20 cellular contexts compared by ENCODE assay signal in genomic region chr16:65327346-65327745, GRCh38.
DNase-seq lines count a peak whose midpoint lies in the region; ATAC-seq and TF ChIP-seq lines count a peak whose summit lies in the region.
"Had no signal": no experiment of that assay in that cellular context is flagged by ENCODE, and none has a peak within 500 bp of the region (broad histone marks: within the 10 kb centered on the region; RNA-seq: fewer than 3 reads in every experiment).

No MANE protein-coding gene starts in this region.

- no peaks in the 10 kb centered on the region for H3K27me3 ChIP-seq in right atrium auricular region
- H3K27me3 ChIP-seq: BLaER1 treated with 17β-estradiol and CSF1 and Interleukin-3, amounts not matched to agents 10 nM and 100 nM had no signal

- peak; percentile 33 for DNase-seq in left cardiac atrium
- DNase-seq in right atrium auricular region (ENCODE audit: low spot score): no peak
- DNase-seq in EH (ENCODE audit: low read depth): peak; percentile 52
- peak; percentile 63 for DNase-seq in M059J (ENCODE audit: low read depth)
- DNase-seq in NOMO-1 (lab: John Stamatoyannopoulos, UW; ENCODE audit: unreplicated experiment in 2 of 2): no peak
- no peak for DNase-seq in NCI-H187 (lab: John Stamatoyannopoulos, UW)
- DNase-seq: AML-193; CD4-positive, alpha-beta T cell; CD8-positive, alpha-beta memory T cell; COR-L47; DMS 273 treated with DMSO at 0.1 percent for 48 hours; DMS153; DMS53; DMS79; DND-41; GF-D8 had no signal

- no peak overlapping the region for H3K27ac ChIP-seq in right atrium auricular region
- H3K27ac ChIP-seq: 22Rv1; A549; BLaER1 treated with 17β-estradiol and CSF1 and Interleukin-3, amounts not matched to agents 10 nM and 100 nM; C4-2B had no signal

- no peak overlapping the region for H3K4me3 ChIP-seq in right atrium auricular region
- H3K4me3 ChIP-seq: A549; BLaER1 treated with 17β-estradiol and CSF1 and Interleukin-3, amounts not matched to agents 10 nM and 100 nM had no signal

- no peak for ATAC-seq in left cardiac atrium
- ATAC-seq: A549 had no signal

- TF ChIP-seq CTCF in right atrium auricular region (IDR thresholded peaks at IDR 0.05): no peak

- H3K36me3 ChIP-seq in right atrium auricular region: no peaks in the 10 kb centered on the region
- H3K36me3 ChIP-seq: BLaER1 treated with 17β-estradiol and CSF1 and Interleukin-3, amounts not matched to agents 10 nM and 100 nM had no signal

- intact Hi-C loops in left cardiac atrium (cut with DNase I): no loop called here

- H3K4me1 ChIP-seq in right atrium auricular region: no peaks in the 10 kb centered on the region
- H3K4me1 ChIP-seq: A549 had no signal

- H3K9me3 ChIP-seq in right atrium auricular region: no peaks in the 10 kb centered on the region

Comparison
In these comparisons a context has a peak if more than half of its experiments do, and no peak if none do; other contexts are left out.
1. DNase-seq: peak in left cardiac atrium (single experiment), EH (single experiment) and M059J (single experiment); none in right atrium auricular region (single experiment), NOMO-1 (0 of 2) and NCI-H187 (0 of 2).